In genomic region chr6:34855463-34855862, GRCh38 we compare ENCODE assay signal across 21 cellular contexts. TPM values are rescaled to one million over a fixed set of nuclear protein-coding genes. Genes with fewer than 3 reads are reported as not detected.
DNase-seq lines count a peak whose midpoint lies in the region; TF ChIP-seq lines count a peak whose summit lies in the region.
"Had no signal": no experiment of that assay in that cellular context is flagged by ENCODE, and none has a peak within 500 bp of the region (broad histone marks: within the 10 kb centered on the region; RNA-seq: fewer than 3 reads in every experiment).

No MANE protein-coding gene starts in this region.

- H3K9ac ChIP-seq in OCI-LY1 (ENCODE audit: low read length): no peak overlapping the region
- no peak overlapping the region for H3K9ac ChIP-seq in endodermal cell (ENCODE audit: extremely low read depth, low read length, poor library complexity, severe bottlenecking)
- H3K9ac ChIP-seq in neural progenitor cell: no peak overlapping the region
- no peak overlapping the region for H3K9ac ChIP-seq in colonic mucosa (ENCODE audit: low read depth in 2 of 2, low read length in 2 of 2)
- H3K9ac ChIP-seq: SK-N-SH had no signal

- H3F3A ChIP-seq in OCI-LY1 (ENCODE audit: insufficient read depth, low read length): no peaks in the 10 kb centered on the region
- H3F3A ChIP-seq in neural progenitor cell (ENCODE audit: low read depth): no peaks in the 10 kb centered on the region

- peak; percentile 27 for DNase-seq in H7
- peak; percentile 69 for DNase-seq in endodermal cell
- no peak for DNase-seq in neural progenitor cell (ENCODE audit: low spot score)
- no peak for DNase-seq in NAMALWA (ENCODE audit: low spot score)
- DNase-seq in erythroblast (lab: John Stamatoyannopoulos, UW): no peak
- DNase-seq in G401 (ENCODE audit: low spot score): no peak
- DNase-seq in colonic mucosa: no peak
- DNase-seq: Calu3; CD4-positive, alpha-beta memory T cell; DMS79; IMR-90; Kasumi-1; MV-4-11; NCI-H1417 treated with DMSO at 0.1 percent for 48 hours; NCI-H2029; NCI-H2171 treated with DMSO at 0.1 percent for 48 hours; NCI-H446 treated with DMSO at 0.1 percent for 48 hours; SK-N-SH; T-helper 1 cell had no signal

- H2AFZ ChIP-seq in OCI-LY1 (ENCODE audit: low read length) (no peak overlapping the region), neural progenitor cell (replicated peaks) (no peak overlapping the region)

- no peak overlapping the region for H3K4me3 ChIP-seq in H7 (ENCODE audit: insufficient read depth, low read depth, low read length)
- no peak overlapping the region for H3K4me3 ChIP-seq in OCI-LY1 (ENCODE audit: low read depth, low read length, poor library complexity, severe bottlenecking)
- H3K4me3 ChIP-seq in endodermal cell (ENCODE audit: low read length): no peak overlapping the region
- H3K4me3 ChIP-seq in neural progenitor cell: no peak overlapping the region
- H3K4me3 ChIP-seq in colonic mucosa: no peak overlapping the region

- no peaks in the 10 kb centered on the region for H4K20me1 ChIP-seq in OCI-LY1 (ENCODE audit: insufficient read depth, low read length)
- no peaks in the 10 kb centered on the region for H4K20me1 ChIP-seq in neural progenitor cell (ENCODE audit: low read depth)

- H3K27ac Mint-ChIP-seq in endodermal cell (no peak overlapping the region), neural progenitor cell (no peak overlapping the region)
- H3K27ac Mint-ChIP-seq: B cell; CD4-positive, alpha-beta memory T cell had no signal

- no peak for TF ChIP-seq POLR2A in erythroblast (IDR thresholded peaks at IDR 0.05; ENCODE audit: low read length)

- H3K27ac ChIP-seq in OCI-LY1 (ENCODE audit: low read depth, low read length, poor library complexity, severe bottlenecking) (no peak overlapping the region), endodermal cell (ENCODE audit: low read depth, low read length) (no peak overlapping the region), neural progenitor cell (no peak overlapping the region), colonic mucosa (no peak overlapping the region)

- H3K27me3 ChIP-seq in H7 (ENCODE audit: control insufficient read depth, insufficient read depth, low read length): no peaks in the 10 kb centered on the region
- H3K27me3 ChIP-seq in OCI-LY1 (ENCODE audit: insufficient read depth, low read length): no peaks in the 10 kb centered on the region
- H3K27me3 ChIP-seq in endodermal cell (ENCODE audit: control insufficient read depth, insufficient read depth, low read length, poor library complexity, severe bottlenecking): no peaks in the 10 kb centered on the region
- H3K27me3 ChIP-seq in neural progenitor cell: no peaks in the 10 kb centered on the region
- H3K27me3 ChIP-seq in colonic mucosa: no peaks in the 10 kb centered on the region

- H3K4me1 Mint-ChIP-seq in endodermal cell (no peaks in the 10 kb centered on the region), neural progenitor cell (no peaks in the 10 kb centered on the region)
- H3K4me1 Mint-ChIP-seq: B cell; CD4-positive, alpha-beta memory T cell had no signal

- intact Hi-C loops in colonic mucosa (cut with DNase I): no loop called here

- H3K4me3 Mint-ChIP-seq in endodermal cell (no peak overlapping the region), neural progenitor cell (no peak overlapping the region)
- H3K4me3 Mint-ChIP-seq: B cell; CD4-positive, alpha-beta memory T cell had no signal

- H3K4me2 ChIP-seq in OCI-LY1 (ENCODE audit: low read length): no peak overlapping the region
- no peak overlapping the region for H3K4me2 ChIP-seq in neural progenitor cell
- H3K4me2 ChIP-seq: SK-N-SH had no signal

- H3K4me1 ChIP-seq in OCI-LY1 (ENCODE audit: insufficient read depth, low read length, severe bottlenecking) (no peaks in the 10 kb centered on the region), endodermal cell (ENCODE audit: control insufficient read depth, insufficient read depth, low read length) (no peaks in the 10 kb centered on the region), neural progenitor cell (no peaks in the 10 kb centered on the region), colonic mucosa (no peaks in the 10 kb centered on the region)

- H3K9me3 Mint-ChIP-seq in endodermal cell (no peaks in the 10 kb centered on the region), neural progenitor cell (no peaks in the 10 kb centered on the region)
- H3K9me3 Mint-ChIP-seq: CD4-positive, alpha-beta memory T cell had no signal

- H3K9me3 ChIP-seq in OCI-LY1 (ENCODE audit: low read length) (no peaks in the 10 kb centered on the region), endodermal cell (ENCODE audit: control insufficient read depth, low read length) (no peaks in the 10 kb centered on the region), neural progenitor cell (ENCODE audit: low read depth) (no peaks in the 10 kb centered on the region), colonic mucosa (no peaks in the 10 kb centered on the region)
- H3K9me3 ChIP-seq: SK-N-SH had no signal

- in situ Hi-C loops in G401 (cut with HindIII; ENCODE audit: low sequenced_read_pairs): no loop called here

- 88 to 93% methylated on average over 5 to 7 of the region's 7 CpGs for WGBS in endodermal cell (ENCODE audit: insufficient coverage in 1 of 2, insufficient read length in 1 of 2), 2 experiments

- no peaks in the 10 kb centered on the region for H3K9me2 ChIP-seq in OCI-LY1 (ENCODE audit: low read depth, low read length)
- H3K9me2 ChIP-seq: SK-N-SH had no signal

- H3K36me3 Mint-ChIP-seq in endodermal cell (ENCODE audit: low read depth) (peaks cover 59% of the 10 kb centered on the region), neural progenitor cell (peaks cover 18% of the 10 kb centered on the region)

- H3K27me3 Mint-ChIP-seq in endodermal cell (ENCODE audit: insufficient read depth) (no peaks in the 10 kb centered on the region), neural progenitor cell (ENCODE audit: insufficient read depth, low read depth) (peaks cover 2% of the 10 kb centered on the region)
- H3K27me3 Mint-ChIP-seq: B cell; CD4-positive, alpha-beta memory T cell had no signal

- TF ChIP-seq CTCF in OCI-LY1 (IDR thresholded peaks at IDR 0.05; ENCODE audit: low read length) (peak; percentile 25; the same call in 1 of the 2 replicates), endodermal cell (conservative IDR thresholded peaks at IDR 0.05) (peak; percentile 71), neural progenitor cell (IDR thresholded peaks at IDR 0.05) (peak; percentile 47), colonic mucosa (IDR thresholded peaks at IDR 0.05) (no peak)

- peaks cover 33% of the 10 kb centered on the region for H3K36me3 ChIP-seq in H7 (replicated peaks; ENCODE audit: control insufficient read depth, insufficient read depth, low read length)
- peaks cover 64% of the 10 kb centered on the region for H3K36me3 ChIP-seq in OCI-LY1 (ENCODE audit: insufficient read depth, low read length)
- peaks cover 42% of the 10 kb centered on the region for H3K36me3 ChIP-seq in endodermal cell (ENCODE audit: control insufficient read depth, insufficient read depth, low read length)
- peaks cover 4% of the 10 kb centered on the region for H3K36me3 ChIP-seq in neural progenitor cell
- peaks cover 13% of the 10 kb centered on the region for H3K36me3 ChIP-seq in colonic mucosa

- no peaks in the 10 kb centered on the region for H3K79me2 ChIP-seq in OCI-LY1 (ENCODE audit: insufficient read depth, low read length)
- no peaks in the 10 kb centered on the region for H3K79me2 ChIP-seq in neural progenitor cell (ENCODE audit: low read depth)

RNA-seq across cellular contexts. Expression of gene TAF11, which starts 32.4 kb away (rescaled TPM):
- 52.8 and 55.4 TPM in 2 replicates for total RNA-seq in H7 (2014; rRNA removed; shearing (Covaris generic))
- total RNA-seq in endodermal cell: 10 to 100 TPM; 44.7 to 50.4 TPM
- polyA plus RNA-seq in endodermal cell (2013, experiment 1 of 2): 47.8 TPM
- 43.2 TPM for polyA plus RNA-seq in endodermal cell (2013, experiment 2 of 2)
- total RNA-seq in neural progenitor cell (ENCODE audit: low replicate concordance): 51.8 and 75.0 TPM in 2 replicates
- 69.3 and 79.8 TPM in 2 replicates for total RNA-seq in G401 (2014; rRNA removed; shearing (Covaris generic))
- total RNA-seq in colonic mucosa: 10 to 100 TPM; 24.6 to 27.4 TPM

RNA-seq across cellular contexts. Expression of gene ANKS1A, which starts 33.6 kb away (rescaled TPM):
- 22.4 and 24.3 TPM in 2 replicates for total RNA-seq in H7 (2014; rRNA removed; shearing (Covaris generic))
- total RNA-seq in endodermal cell (10 to 100 TPM; 34.9 to 36.4 TPM), neural progenitor cell (ENCODE audit: low replicate concordance) (17.0 and 25.6 TPM in 2 replicates), colonic mucosa (10 to 100 TPM; 25.3 to 26.0 TPM)
- 27.1 TPM for polyA plus RNA-seq in endodermal cell (2013, experiment 1 of 2)
- 25.9 TPM for polyA plus RNA-seq in endodermal cell (2013, experiment 2 of 2)
- 12.3 and 14.2 TPM in 2 replicates for total RNA-seq in G401 (2014; rRNA removed; shearing (Covaris generic))

Comparison
In these comparisons a context has a peak if more than half of its experiments do, and no peak if none do; other contexts are left out.
1. DNase-seq: peak in H7 (single experiment) and endodermal cell (single experiment); none in neural progenitor cell (single experiment), NAMALWA (single experiment), erythroblast (0 of 2), G401 (single experiment) and colonic mucosa (single experiment).